In the genomic region with DNA sequence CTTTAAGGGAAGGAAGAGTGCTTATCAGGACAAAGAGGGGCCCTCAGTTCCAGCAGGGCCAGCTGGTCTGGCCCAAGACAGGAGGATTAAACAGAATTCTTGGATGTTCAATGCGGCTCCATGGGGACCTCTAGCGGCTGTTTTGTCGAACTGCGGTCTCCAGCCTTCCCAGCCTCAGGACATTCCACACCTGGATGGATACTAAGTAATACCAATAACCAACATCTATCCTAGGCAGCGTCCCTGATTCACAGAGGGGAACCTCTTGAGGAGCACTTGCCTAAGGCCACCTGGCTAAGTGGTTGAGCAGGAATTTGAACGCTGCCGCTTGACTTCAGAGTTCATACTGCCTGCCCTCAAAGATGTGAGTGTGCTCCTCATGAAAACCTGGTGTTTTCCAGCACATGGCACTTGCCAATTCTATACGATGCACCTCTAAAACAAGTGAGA, we compare ENCODE assay signal across 8 cellular contexts. TPM values are rescaled to one million over a fixed set of nuclear protein-coding genes. Genes with fewer than 3 reads are reported as not detected.
DNase-seq lines count a peak whose midpoint lies in the region; ATAC-seq and TF ChIP-seq lines count a peak whose summit lies in the region.

No MANE protein-coding gene starts in this region.

- ATAC-seq in HG02973 (IDR thresholded peaks at IDR 0.05; ENCODE audit: unreplicated experiment) (peak; percentile 65), left lobe of liver (peak; percentile 90), HG03175 (IDR thresholded peaks at IDR 0.05; ENCODE audit: unreplicated experiment) (no peak)

- no peaks in the 10 kb centered on the region for H3K4me1 ChIP-seq in colonic mucosa

- no peak overlapping the region for H3K4me3 ChIP-seq in colonic mucosa

- peak; percentile 92 for DNase-seq in ELF-1 (ENCODE audit: low read depth, low spot score)
- DNase-seq in NCI-H345 (lab: John Stamatoyannopoulos, UW), result peak; percentile 68
- peak; percentile 48 for DNase-seq in activated CD4-positive, alpha-beta T cell treated with anti-CD3 and anti-CD28 coated beads for 1 hour
- peak; percentile 69 for DNase-seq in colonic mucosa
- DNase-seq in left lobe of liver (ENCODE audit: low spot score), result peak; percentile 75
- DNase-seq in stimulated activated CD4-positive, alpha-beta T cell treated with anti-CD3 and anti-CD28 coated beads, TNF-alpha, amount 100 ng/mL, for 1 hour (ENCODE audit: low read depth in 3 of 3, low spot score in 1 of 3), result peak in 2 of 3 donors; percentile 43 to 48

- no peaks in the 10 kb centered on the region for H3K9me3 ChIP-seq in colonic mucosa

- intact Hi-C loops in colonic mucosa (cut with DNase I), result loop anchor here (5.0 to 10.0 kb wide), 4 partner anchors 89 to 467 kb away; no protein-coding TSS in a partner anchor

- no peaks in the 10 kb centered on the region for H3K27me3 ChIP-seq in colonic mucosa

- TF ChIP-seq CTCF in colonic mucosa (IDR thresholded peaks at IDR 0.05), result peak; percentile 88

- H3K36me3 ChIP-seq in colonic mucosa, result no peaks in the 10 kb centered on the region

- H3K9ac ChIP-seq in colonic mucosa (ENCODE audit: low read depth in 2 of 2, low read length in 2 of 2), result no peak overlapping the region

- H3K27ac ChIP-seq in colonic mucosa, result no peak overlapping the region

RNA-seq across cellular contexts. Expression of gene CD247, which starts 15.5 kb away (rescaled TPM):
- total RNA-seq in colonic mucosa (1 to 10 TPM; 2.6 to 4.9 TPM), left lobe of liver (0.65 TPM)

RNA-seq across cellular contexts. Expression of gene CREG1, which starts 19.7 kb away (rescaled TPM):
- total RNA-seq in colonic mucosa (10 to 100 TPM; 43.2 to 72.7 TPM), left lobe of liver (89.7 TPM)
